Comparison of ENCODE assay signal across 10 cellular contexts in the genomic region with DNA sequence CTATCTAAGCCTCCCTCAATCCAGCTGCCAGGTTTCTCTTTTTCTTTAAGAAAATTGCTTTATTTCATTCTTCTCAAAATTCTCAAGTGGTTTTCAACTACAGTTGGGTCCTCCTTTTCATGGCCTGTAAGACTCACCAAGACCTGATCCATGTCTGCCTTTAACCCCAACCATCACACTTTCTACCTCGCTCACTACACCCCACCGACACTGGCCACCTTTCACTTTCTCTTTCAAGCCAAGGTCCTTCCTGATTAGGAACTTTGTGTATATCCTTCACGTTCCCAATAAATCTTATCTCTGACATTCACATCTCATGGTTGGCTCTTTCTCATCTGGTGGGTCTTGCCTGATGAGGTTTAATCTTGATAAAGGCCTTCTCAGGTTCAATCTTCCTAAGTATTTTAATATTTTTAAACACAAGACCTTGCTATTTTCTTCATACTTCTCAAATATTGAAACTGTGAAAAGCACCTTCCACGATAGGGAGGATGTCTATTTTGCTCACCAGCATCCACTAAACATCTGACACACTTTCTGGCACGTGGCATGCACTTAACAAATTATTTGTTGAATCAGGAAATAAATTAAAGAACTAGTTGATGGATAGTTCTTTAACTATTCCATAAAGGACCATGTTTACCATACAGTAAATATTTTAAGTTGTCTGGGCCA.
DNase-seq lines count a peak whose midpoint lies in the region; ATAC-seq and TF ChIP-seq lines count a peak whose summit lies in the region.
"Had no signal": no experiment of that assay in that cellular context is flagged by ENCODE, and none has a peak within 500 bp of the region (broad histone marks: within the 10 kb centered on the region; RNA-seq: fewer than 3 reads in every experiment).

No MANE protein-coding gene starts in this region.

- H3K27me3 Mint-ChIP-seq in activated CD4-positive, alpha-beta T cell treated with anti-CD3 and anti-CD28 coated beads, Interleukin-2, amount 10 ng/mL, durations not matched to agents 24 days and 14 days, result no peaks in the 10 kb centered on the region

- no peak overlapping the region for H3K4me3 ChIP-seq in mucosa of descending colon

- H3K36me3 Mint-ChIP-seq in activated CD4-positive, alpha-beta T cell treated with anti-CD3 and anti-CD28 coated beads, Interleukin-2, amount 10 ng/mL, durations not matched to agents 24 days and 14 days (ENCODE audit: low read depth), result no peaks in the 10 kb centered on the region

- no peaks in the 10 kb centered on the region for H3K9me3 Mint-ChIP-seq in activated CD4-positive, alpha-beta T cell treated with anti-CD3 and anti-CD28 coated beads, Interleukin-2, amount 10 ng/mL, durations not matched to agents 24 days and 14 days
- H3K9me3 Mint-ChIP-seq: nephron had no signal

- H3K36me3 ChIP-seq in mucosa of descending colon (ENCODE audit: low read depth), result no peaks in the 10 kb centered on the region

- DNase-seq in activated CD4-positive, alpha-beta T cell treated with anti-CD3 and anti-CD28 coated beads, Interleukin-2, amount 10 ng/mL, durations not matched to agents 24 days and 14 days, result peak; percentile 63
- no peak for DNase-seq in activated CD4-positive, alpha-beta T cell treated with anti-CD3 and anti-CD28 coated beads for 1 hour
- no peak for DNase-seq in mucosa of descending colon
- DNase-seq in kidney tubule cell (ENCODE audit: low spot score), result no peak
- no peak for DNase-seq in activated CD4-positive, alpha-beta T cell treated with anti-CD3 and anti-CD28 coated beads for 4 hours
- no peak for DNase-seq in pons (ENCODE audit: low spot score)
- DNase-seq: NCI-H187 had no signal

- no peaks in the 10 kb centered on the region for H3K9me3 ChIP-seq in mucosa of descending colon

- ATAC-seq in GM21723 (IDR thresholded peaks at IDR 0.05; ENCODE audit: unreplicated experiment) (peak; percentile 87), HG03460 (IDR thresholded peaks at IDR 0.05; ENCODE audit: unreplicated experiment) (peak; percentile 93), mucosa of descending colon (peak; percentile 44)

- TF ChIP-seq CTCF in mucosa of descending colon (IDR thresholded peaks at IDR 0.05), result no peak

- intact Hi-C loops in activated CD4-positive, alpha-beta T cell treated with anti-CD3 and anti-CD28 coated beads, Interleukin-2, amount 10 ng/mL, durations not matched to agents 24 days and 14 days (cut with micrococcal nuclease), result no loop called here
- intact Hi-C loops in mucosa of descending colon (cut with DNase I, micrococcal nuclease), result no loop called here

- peak overlapping the region; percentile 38 for H3K27ac Mint-ChIP-seq in activated CD4-positive, alpha-beta T cell treated with anti-CD3 and anti-CD28 coated beads, Interleukin-2, amount 10 ng/mL, durations not matched to agents 24 days and 14 days
- H3K27ac Mint-ChIP-seq: nephron had no signal

- peaks cover 3% of the 10 kb centered on the region for H3K4me1 Mint-ChIP-seq in activated CD4-positive, alpha-beta T cell treated with anti-CD3 and anti-CD28 coated beads, Interleukin-2, amount 10 ng/mL, durations not matched to agents 24 days and 14 days
- H3K4me1 Mint-ChIP-seq: nephron had no signal

- H3K4me3 Mint-ChIP-seq in activated CD4-positive, alpha-beta T cell treated with anti-CD3 and anti-CD28 coated beads, Interleukin-2, amount 10 ng/mL, durations not matched to agents 24 days and 14 days, result peak overlapping the region; percentile 16
- H3K4me3 Mint-ChIP-seq: nephron had no signal

- no peaks in the 10 kb centered on the region for H3K4me1 ChIP-seq in mucosa of descending colon (ENCODE audit: low read depth)
